Comparison of ENCODE assay signal across 1 cellular context in the genomic region with DNA sequence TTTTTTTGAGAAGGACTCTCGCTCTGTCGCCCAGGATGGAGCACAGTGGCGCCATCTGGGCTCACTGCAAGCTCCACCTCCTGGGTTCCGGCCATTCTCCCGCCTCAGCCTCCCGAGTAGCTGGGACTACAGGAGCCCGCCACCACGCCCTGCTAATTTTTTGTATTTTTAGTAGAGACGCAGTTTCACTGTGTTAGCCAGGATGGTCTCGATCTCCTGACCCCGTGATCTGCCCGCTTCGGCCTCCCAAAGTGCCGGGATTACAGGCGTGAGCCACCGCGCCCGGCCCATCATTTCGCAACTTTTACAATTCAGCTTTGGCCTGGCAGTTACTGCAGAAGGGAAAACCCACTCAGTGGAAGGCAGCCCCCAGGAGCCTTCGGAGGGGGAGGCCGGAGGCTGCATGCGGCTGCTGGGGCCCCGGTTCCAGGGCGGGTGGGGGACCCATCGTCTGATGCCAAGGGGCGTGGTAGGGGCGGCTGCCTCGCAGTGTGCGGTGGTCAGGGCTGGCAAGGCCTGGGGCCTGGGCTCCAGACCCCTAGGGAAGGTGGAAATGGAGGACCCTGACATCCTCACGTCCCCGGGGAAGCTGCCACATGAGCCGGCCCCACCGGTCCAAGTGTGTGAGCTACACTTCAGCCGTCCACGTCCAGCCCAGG.
TF ChIP-seq lines count a peak whose summit lies in the region.
"Not testable (repeated sequence)": the region's sequence is repeated elsewhere in the genome, so short reads cannot be mapped to it uniquely, and the experiment has no call there.

No MANE protein-coding gene starts in this region.

TF ChIP-seq in HepG2, 621 proteins besides CTCF, POLR2A, EP300 and RAD21:
- TF ChIP-seq E2F1 (CRISPR knock-in tag; IDR thresholded peaks at IDR 0.05), result peak; percentile 16; the same call in 1 of the 2 replicates
- TF ChIP-seq ZNF224 (CRISPR knock-in tag; IDR thresholded peaks at IDR 0.05), result 0 out of 2 replicates have a peak, but pooled peaks have one; percentile 55
- peak; percentile 69; the same call in 1 of the 2 replicates for TF ChIP-seq NKX3-1 (CRISPR knock-in tag; IDR thresholded peaks at IDR 0.05)
- peak; percentile 79 for TF ChIP-seq CEBPB (IDR thresholded peaks at IDR 0.05; ENCODE audit: borderline replicate concordance, low read depth, low read length)
- 0 out of 2 replicates have a peak, but pooled peaks have one; percentile 6 for TF ChIP-seq NR2F6 (IDR thresholded peaks at IDR 0.05)
- TF ChIP-seq NR2F6 (CRISPR knock-in tag; IDR thresholded peaks at IDR 0.05), result not testable (repeated sequence)
- 0 out of 2 replicates have a peak, but pooled peaks have one; percentile 0 for TF ChIP-seq ZBTB10 (CRISPR knock-in tag; IDR thresholded peaks at IDR 0.05; ENCODE audit: borderline replicate concordance)
- peak; percentile 55; the same call in 1 of the 2 replicates for TF ChIP-seq RXRA (CRISPR knock-in tag; IDR thresholded peaks at IDR 0.05)
- TF ChIP-seq ZNF703 (CRISPR knock-in tag; IDR thresholded peaks at IDR 0.05; ENCODE audit: borderline replicate concordance), result 0 out of 2 replicates have a peak, but pooled peaks have one; percentile 34
- TF ChIP-seq FOSL2 (CRISPR knock-in tag; IDR thresholded peaks at IDR 0.05), result 0 out of 2 replicates have a peak, but pooled peaks have one; percentile 2
- TF ChIP-seq ZMYM3 (CRISPR knock-in tag; IDR thresholded peaks at IDR 0.05), result peak; percentile 49
- TF ChIP-seq, protein P1, sequence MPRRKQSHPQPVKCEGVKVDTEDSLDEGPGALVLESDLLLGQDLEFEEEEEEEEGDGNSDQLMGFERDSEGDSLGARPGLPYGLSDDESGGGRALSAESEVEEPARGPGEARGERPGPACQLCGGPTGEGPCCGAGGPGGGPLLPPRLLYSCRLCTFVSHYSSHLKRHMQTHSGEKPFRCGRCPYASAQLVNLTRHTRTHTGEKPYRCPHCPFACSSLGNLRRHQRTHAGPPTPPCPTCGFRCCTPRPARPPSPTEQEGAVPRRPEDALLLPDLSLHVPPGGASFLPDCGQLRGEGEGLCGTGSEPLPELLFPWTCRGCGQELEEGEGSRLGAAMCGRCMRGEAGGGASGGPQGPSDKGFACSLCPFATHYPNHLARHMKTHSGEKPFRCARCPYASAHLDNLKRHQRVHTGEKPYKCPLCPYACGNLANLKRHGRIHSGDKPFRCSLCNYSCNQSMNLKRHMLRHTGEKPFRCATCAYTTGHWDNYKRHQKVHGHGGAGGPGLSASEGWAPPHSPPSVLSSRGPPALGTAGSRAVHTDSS (CRISPR knock-in tag; conservative IDR thresholded peaks at IDR 0.05), result 0 out of 2 replicates have a peak, but pooled peaks have one; percentile 4
- peak; percentile 1; the same call in 1 of the 2 replicates for TF ChIP-seq TFAP4 (IDR thresholded peaks at IDR 0.05; ENCODE audit: borderline replicate concordance, low read depth)
- 0 out of 2 replicates have a peak, but pooled peaks have one; percentile 13 for TF ChIP-seq FOXJ3 (CRISPR knock-in tag; IDR thresholded peaks at IDR 0.05; ENCODE audit: borderline replicate concordance)
- 0 out of 2 replicates have a peak, but pooled peaks have one; percentile 19 for TF ChIP-seq HNRNPL (IDR thresholded peaks at IDR 0.05; ENCODE audit: low read depth, low read length)
- peak; percentile 14; the same call in 1 of the 2 replicates for TF ChIP-seq TFDP1 (CRISPR knock-in tag; IDR thresholded peaks at IDR 0.05; ENCODE audit: borderline replicate concordance)
- peak; percentile 97 for TF ChIP-seq ZNF460 (CRISPR knock-in tag; IDR thresholded peaks at IDR 0.05; ENCODE audit: borderline replicate concordance)
- TF ChIP-seq PCBP1 (IDR thresholded peaks at IDR 0.05; ENCODE audit: borderline replicate concordance, low read depth, low read length), result 0 out of 2 replicates have a peak, but pooled peaks have one; percentile 55
- TF ChIP-seq NAIF1 (CRISPR knock-in tag; IDR thresholded peaks at IDR 0.05; ENCODE audit: borderline replicate concordance), result 0 out of 2 replicates have a peak, but pooled peaks have one; percentile 24
- TF ChIP-seq CEBPG (CRISPR knock-in tag; IDR thresholded peaks at IDR 0.05), result peak; percentile 69
- peak; percentile 31 for TF ChIP-seq YY1 (IDR thresholded peaks at IDR 0.05; ENCODE audit: insufficient read depth, insufficient replicate concordance, low read depth, low read length)
- peak; percentile 62; the same call in 1 of the 2 replicates for TF ChIP-seq ZMYM2 (CRISPR knock-in tag; IDR thresholded peaks at IDR 0.05)
- 0 out of 2 replicates have a peak, but pooled peaks have one; percentile 22 for TF ChIP-seq ZNF263 (CRISPR knock-in tag; IDR thresholded peaks at IDR 0.05)
